In genomic region chr16:89409161-89409711, GRCh38 we compare ENCODE assay signal across 9 cellular contexts.
A peak's percentile ranks its signal among the peaks of the same experiment; 100 is the strongest.
DNase-seq lines count a peak whose midpoint lies in the region; ATAC-seq and TF ChIP-seq lines count a peak whose summit lies in the region.
"Had no signal": no experiment of that assay in that cellular context is flagged by ENCODE, and none has a peak within 500 bp of the region (broad histone marks: within the 10 kb centered on the region; RNA-seq: fewer than 3 reads in every experiment).

No MANE protein-coding gene starts in this region.

- no peak for TF ChIP-seq POLR2A in GM18505 (IDR thresholded peaks at IDR 0.05; ENCODE audit: borderline replicate concordance, extremely low read depth, insufficient read depth, insufficient read length)

- ATAC-seq in esophagus mucosa (peak; percentile 71), GM18505 (IDR thresholded peaks at IDR 0.05; ENCODE audit: unreplicated experiment) (no peak)

- DNase-seq in HPDE6-E6E7 (ENCODE audit: extremely low spot score) (peak; percentile 57), HuH-7 (ENCODE audit: low spot score) (no peak), cortex of kidney (lab: John Stamatoyannopoulos, UW) (no peak), NCI-H2196 treated with DMSO at 0.1 percent for 48 hours (lab: John Stamatoyannopoulos, UW; ENCODE audit: unreplicated experiment) (no peak)
- DNase-seq in activated CD8-positive, alpha-beta memory T cell treated with anti-CD3 and anti-CD28 coated beads for 24 hours = peak; percentile 76
- peak; percentile 38 for DNase-seq in stimulated activated CD4-positive, alpha-beta T cell treated with anti-CD3 and anti-CD28 coated beads, Interleukin-4, amount 100 ng/mL, for 1 hour
- DNase-seq: SW 1271 had no signal

Comparison
In these comparisons a context has a peak if more than half of its experiments do, and no peak if none do; other contexts are left out.
1. DNase-seq: peak in HPDE6-E6E7 (single experiment), activated CD8-positive, alpha-beta memory T cell treated with anti-CD3 and anti-CD28 coated beads for 24 hours (single experiment) and stimulated activated CD4-positive, alpha-beta T cell treated with anti-CD3 and anti-CD28 coated beads, Interleukin-4, amount 100 ng/mL, for 1 hour (single experiment); none in HuH-7 (single experiment), cortex of kidney (single experiment) and NCI-H2196 treated with DMSO at 0.1 percent for 48 hours (single experiment).